Comparison of ENCODE assay signal across 34 cellular contexts in the genomic region with DNA sequence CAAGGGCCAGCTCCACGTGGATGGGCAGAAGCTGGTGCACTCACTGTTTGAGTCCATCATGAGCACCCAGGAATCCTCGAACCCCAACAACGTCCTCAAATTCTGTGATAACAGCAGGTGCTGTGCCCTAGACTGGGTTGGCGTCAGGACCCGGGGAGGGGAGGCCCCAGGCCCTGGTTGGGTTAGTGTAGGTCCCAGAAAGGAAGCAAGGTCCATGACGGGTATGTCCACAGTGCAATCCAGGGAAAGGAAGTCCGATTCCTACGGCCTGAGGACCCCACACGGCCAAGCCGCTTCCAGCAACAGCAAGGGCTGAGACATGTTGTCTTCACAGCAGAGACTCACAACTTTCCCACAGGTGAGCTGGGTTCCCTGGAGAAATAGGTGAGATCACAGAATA. TPM values are rescaled to one million over a fixed set of nuclear protein-coding genes. Genes with fewer than 3 reads are reported as not detected.
"Had no signal": no experiment of that assay in that cellular context is flagged by ENCODE, and none has a peak within 500 bp of the region (broad histone marks: within the 10 kb centered on the region; RNA-seq: fewer than 3 reads in every experiment).

No MANE protein-coding gene starts in this region.

- H3K27ac ChIP-seq: adrenal gland, ascending aorta, cardiac muscle cell, VCaP had no signal

- H3K9me3 Mint-ChIP-seq: activated CD4-positive, alpha-beta memory T cell treated with anti-CD3 and anti-CD28 coated beads, Interleukin-2, amount 10 ng/mL, durations not matched to agents 7 days and 5 days; activated naive CD4-positive, alpha-beta T cell treated with anti-CD3 and anti-CD28 coated beads for 36 hours; activated naive CD4-positive, alpha-beta T cell treated with anti-CD3 and anti-CD28 coated beads, Interleukin-2, amount 50 U/mL, for 72 hours; activated naive CD8-positive, alpha-beta T cell treated with anti-CD3 and anti-CD28 coated beads for 36 hours; activated T-cell treated with anti-CD3 and anti-CD28 coated beads, Interleukin-2, amount 50 U/mL, for 24 hours; activated T-helper 2 cell treated with anti-CD3 and anti-CD28 coated beads, Interferon-gamma antibody, Interleukin-2, Interleukin-4, amounts not matched to agents 10 μg/mL and 5 μg/mL and 100 μg/mL, durations not matched to agents 14 hours and 24 hours and 36 hours; brain; central memory CD8-positive, alpha-beta T cell; T-helper 1 cell treated with Interleukin-12 subunit alpha and Interleukin-12 subunit beta and Interleukin-4 antibody, amounts not matched to agents 30 μg/mL and 1 μg/mL, for 36 hours; T-helper 2 cell treated with Interferon-gamma antibody and Interleukin-4, amounts not matched to agents 5 μg/mL and 100 μg/mL, for 36 hours had no signal

- DNase-seq: activated CD4-positive, alpha-beta memory T cell treated with anti-CD3 and anti-CD28 coated beads, Interleukin-2, amount 10 ng/mL, durations not matched to agents 7 days and 5 days; activated CD4-positive, alpha-beta T cell treated with anti-CD3 and anti-CD28 coated beads for 1 hour; activated CD4-positive, alpha-beta T cell treated with anti-CD3 and anti-CD28 coated beads for 36 hours; activated CD4-positive, alpha-beta T cell treated with anti-CD3 and anti-CD28 coated beads for 48 hours; activated CD4-positive, alpha-beta T cell treated with anti-CD3 and anti-CD28 coated beads, Interleukin-2, amount 50 U/mL, for 48 hours; activated CD4-positive, CD25-positive, alpha-beta regulatory T cell; activated CD8-positive, alpha-beta memory T cell treated with anti-CD3 and anti-CD28 coated beads for 24 hours; activated CD8-positive, alpha-beta memory T cell treated with anti-CD3 and anti-CD28 coated beads, Interleukin-2, amount 10 ng/mL, durations not matched to agents 7 days and 5 days; activated CD8-positive, alpha-beta memory T cell treated with anti-CD3 and anti-CD28 coated beads, Interleukin-2, amount 50 U/mL, for 48 hours; activated CD8-positive, alpha-beta T cell treated with anti-CD3 and anti-CD28 coated beads, Interleukin-2, amount 10 ng/mL, durations not matched to agents 7 days and 5 days; activated effector memory CD4-positive, alpha-beta T cell treated with Interleukin-2 at 50 U/mL for 16 hours; activated gamma-delta T cell; activated naive CD4-positive, alpha-beta T cell treated with anti-CD3 and anti-CD28 coated beads for 36 hours; activated naive CD4-positive, alpha-beta T cell treated with anti-CD3 and anti-CD28 coated beads, Interleukin-2, amount 50 U/mL, for 16 hours; activated naive CD8-positive, alpha-beta T cell treated with anti-CD3 and anti-CD28 coated beads for 36 hours; activated T-cell treated with anti-CD3 and anti-CD28 coated beads, Interleukin-2, amount 50 U/mL, for 24 hours; activated T-cell treated with anti-CD3 and anti-CD28 coated beads, Interleukin-2, amount 50 U/mL, for 48 hours; adrenal gland; amniotic stem cell; caudate nucleus; cerebellar nuclear complex; T-helper 1 cell; T-helper 2 cell; T-helper 9 cell had no signal

- H3K27me3 Mint-ChIP-seq: activated CD4-positive, alpha-beta memory T cell treated with anti-CD3 and anti-CD28 coated beads, Interleukin-2, amount 10 ng/mL, durations not matched to agents 7 days and 5 days; activated CD4-positive, alpha-beta T cell treated with anti-CD3 and anti-CD28 coated beads for 36 hours; activated CD8-positive, alpha-beta memory T cell treated with anti-CD3 and anti-CD28 coated beads, Interleukin-2, amount 10 ng/mL, durations not matched to agents 7 days and 5 days; activated naive CD8-positive, alpha-beta T cell treated with anti-CD3 and anti-CD28 coated beads for 36 hours; activated T-cell treated with anti-CD3 and anti-CD28 coated beads, Interleukin-2, amount 50 U/mL, for 24 hours; brain; central memory CD8-positive, alpha-beta T cell had no signal

- H3K4me1 Mint-ChIP-seq: activated CD4-positive, alpha-beta memory T cell treated with anti-CD3 and anti-CD28 coated beads, Interleukin-2, amount 10 ng/mL, durations not matched to agents 7 days and 5 days; activated CD4-positive, alpha-beta T cell treated with anti-CD3 and anti-CD28 coated beads for 36 hours; activated CD8-positive, alpha-beta memory T cell treated with anti-CD3 and anti-CD28 coated beads, Interleukin-2, amount 10 ng/mL, durations not matched to agents 7 days and 5 days; activated naive CD8-positive, alpha-beta T cell treated with anti-CD3 and anti-CD28 coated beads for 36 hours; brain; central memory CD8-positive, alpha-beta T cell had no signal

- H3K27me3 ChIP-seq: adrenal gland, ascending aorta, cardiac muscle cell had no signal

- H3K4me1 ChIP-seq: adrenal gland, ascending aorta had no signal

- H3K4me3 ChIP-seq: adrenal gland, ascending aorta, cardiac muscle cell had no signal

- H3K9me3 ChIP-seq: adrenal gland, ascending aorta had no signal

- ATAC-seq: activated CD4-positive, alpha-beta T cell treated with anti-CD3 and anti-CD28 coated beads for 36 hours; activated CD4-positive, CD25-positive, alpha-beta regulatory T cell treated with anti-CD3 and anti-CD28 coated beads, Interleukin-2, amount 50 U/mL, for 24 hours; activated CD8-positive, alpha-beta memory T cell treated with anti-CD3 and anti-CD28 coated beads, Interleukin-2, amount 10 ng/mL, durations not matched to agents 7 days and 5 days; activated CD8-positive, alpha-beta T cell treated with anti-CD3 and anti-CD28 coated beads, Interleukin-2, amount 10 ng/mL, durations not matched to agents 7 days and 5 days; activated naive CD4-positive, alpha-beta T cell treated with anti-CD3 and anti-CD28 coated beads, Interleukin-2, amount 50 U/mL, for 72 hours had no signal

- H3K4me3 Mint-ChIP-seq: activated CD4-positive, alpha-beta memory T cell treated with anti-CD3 and anti-CD28 coated beads, Interleukin-2, amount 10 ng/mL, durations not matched to agents 7 days and 5 days; activated CD4-positive, alpha-beta T cell treated with anti-CD3 and anti-CD28 coated beads for 36 hours; activated CD8-positive, alpha-beta memory T cell treated with anti-CD3 and anti-CD28 coated beads, Interleukin-2, amount 10 ng/mL, durations not matched to agents 7 days and 5 days; activated CD8-positive, alpha-beta T cell treated with anti-CD3 and anti-CD28 coated beads, Interleukin-2, amount 10 ng/mL, durations not matched to agents 7 days and 5 days; activated naive CD4-positive, alpha-beta T cell treated with anti-CD3 and anti-CD28 coated beads for 36 hours; activated naive CD8-positive, alpha-beta T cell treated with anti-CD3 and anti-CD28 coated beads for 36 hours; activated T-cell treated with anti-CD3 and anti-CD28 coated beads, Interleukin-2, amount 50 U/mL, for 24 hours; brain; central memory CD8-positive, alpha-beta T cell; T-helper 1 cell treated with Interleukin-12 subunit alpha and Interleukin-12 subunit beta and Interleukin-4 antibody, amounts not matched to agents 30 μg/mL and 1 μg/mL, for 36 hours; T-helper 2 cell treated with Interferon-gamma antibody and Interleukin-4, amounts not matched to agents 5 μg/mL and 100 μg/mL, for 36 hours had no signal

- H3K27ac Mint-ChIP-seq: activated CD4-positive, alpha-beta memory T cell treated with anti-CD3 and anti-CD28 coated beads, Interleukin-2, amount 10 ng/mL, durations not matched to agents 7 days and 5 days; activated CD4-positive, alpha-beta T cell treated with anti-CD3 and anti-CD28 coated beads for 36 hours; activated CD8-positive, alpha-beta memory T cell treated with anti-CD3 and anti-CD28 coated beads, Interleukin-2, amount 10 ng/mL, durations not matched to agents 7 days and 5 days; activated CD8-positive, alpha-beta T cell treated with anti-CD3 and anti-CD28 coated beads, Interleukin-2, amount 10 ng/mL, durations not matched to agents 7 days and 5 days; activated naive CD4-positive, alpha-beta T cell treated with anti-CD3 and anti-CD28 coated beads for 36 hours; activated naive CD8-positive, alpha-beta T cell treated with anti-CD3 and anti-CD28 coated beads for 36 hours; activated T-cell treated with anti-CD3 and anti-CD28 coated beads, Interleukin-2, amount 50 U/mL, for 24 hours; activated T-helper 2 cell treated with anti-CD3 and anti-CD28 coated beads, Interferon-gamma antibody, Interleukin-2, Interleukin-4, amounts not matched to agents 10 μg/mL and 5 μg/mL and 100 μg/mL, durations not matched to agents 14 hours and 24 hours and 36 hours; brain; T-helper 1 cell treated with Interleukin-12 subunit alpha and Interleukin-12 subunit beta and Interleukin-4 antibody, amounts not matched to agents 30 μg/mL and 1 μg/mL, for 36 hours; T-helper 2 cell treated with Interferon-gamma antibody and Interleukin-4, amounts not matched to agents 5 μg/mL and 100 μg/mL, for 36 hours had no signal

RNA-seq across cellular contexts. Expression of a gene that starts 45.9 kb away (rescaled TPM):
- total RNA-seq: ascending aorta had no signal
